Comparison of ENCODE assay signal across 12 cellular contexts in the genomic region with DNA sequence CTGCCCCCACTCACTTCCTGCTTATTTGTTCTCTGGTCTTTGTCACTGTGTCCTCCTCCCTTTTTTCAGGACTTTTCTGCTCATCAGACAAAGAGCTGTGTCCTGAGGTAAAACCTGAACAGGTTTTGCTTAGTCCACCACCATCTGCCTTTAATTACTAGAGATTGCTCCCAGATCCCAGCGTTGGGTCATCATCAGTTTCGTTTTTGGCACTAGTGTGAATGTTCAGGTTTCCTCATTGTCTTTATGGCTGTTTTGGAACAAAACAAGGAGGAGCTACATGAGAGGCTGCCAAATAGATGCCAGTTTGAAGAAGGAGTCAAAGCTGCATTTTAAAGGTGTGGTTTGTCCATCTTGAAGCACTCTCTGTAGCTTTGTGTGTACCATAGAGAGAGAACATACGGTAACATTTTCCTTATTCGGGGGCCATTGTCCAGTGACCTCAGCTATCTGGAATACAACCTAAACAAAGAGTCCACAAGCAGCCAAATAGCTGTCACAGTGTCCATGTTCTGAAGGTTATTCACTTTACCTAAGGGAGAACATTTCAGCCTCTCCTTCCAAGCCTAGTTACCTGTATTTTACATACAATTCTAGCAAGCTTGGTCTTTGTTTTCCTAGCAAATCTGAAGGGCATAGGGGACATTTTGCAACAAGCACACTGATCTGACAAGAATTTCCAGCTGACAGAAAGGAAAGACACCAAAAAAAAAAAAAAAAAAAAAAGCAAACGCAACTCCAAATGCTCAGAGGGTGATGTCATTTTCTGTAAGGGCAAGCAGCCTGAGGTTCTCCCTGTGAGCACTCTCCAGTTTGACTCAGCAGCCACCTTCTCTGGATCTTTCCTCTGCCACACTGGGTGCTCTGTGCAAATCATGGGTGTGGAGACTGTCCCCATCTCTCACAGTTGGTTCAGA.
DNase-seq lines count a peak whose midpoint lies in the region; ATAC-seq and TF ChIP-seq lines count a peak whose summit lies in the region.
"Had no signal": no experiment of that assay in that cellular context is flagged by ENCODE, and none has a peak within 500 bp of the region (broad histone marks: within the 10 kb centered on the region; RNA-seq: fewer than 3 reads in every experiment).

No MANE protein-coding gene starts in this region.

- DNase-seq in HFFc6 = peak; percentile 3
- DNase-seq in astrocyte of the spinal cord (ENCODE audit: low read depth, low spot score) = peak; percentile 37
- peak in 1 of 3 donors; percentile 11 for DNase-seq in right cardiac atrium
- peak; percentile 38 for DNase-seq in stromal cell of bone marrow (ENCODE audit: low read depth)
- no peak for DNase-seq in NCI-H1092 treated with DMSO at 0.1 percent for 48 hours (lab: John Stamatoyannopoulos, UW)
- no peak for DNase-seq in T-helper 2 cell treated with Interferon-gamma antibody and Interleukin-4, amounts not matched to agents 5 μg/mL and 100 μg/mL, for 36 hours (ENCODE audit: low spot score)
- DNase-seq: activated T-cell treated with anti-CD3 and anti-CD28 coated beads for 4 hours, dermis blood vessel endothelial cell, NCI-H2227 treated with DMSO at 0.1 percent for 48 hours had no signal

- peak in 1 of 2 donors; percentile 63 for ATAC-seq in right cardiac atrium
- no peak for ATAC-seq in GM21515 (IDR thresholded peaks at IDR 0.05; ENCODE audit: unreplicated experiment)
- ATAC-seq: left lobe of liver had no signal

- no peak for TF ChIP-seq CTCF in HFFc6 (IDR thresholded peaks at IDR 0.05)
- TF ChIP-seq CTCF in astrocyte of the spinal cord (IDR thresholded peaks at IDR 0.05; ENCODE audit: low read depth, low read length) = no peak

- intact Hi-C loops in right cardiac atrium (cut with DNase I) = no loop called here

- peaks cover 9% of the 10 kb centered on the region; the same call in 1 of the 2 replicates for H3K36me3 Mint-ChIP-seq in HFFc6 (ENCODE audit: low read depth)
- H3K36me3 Mint-ChIP-seq in T-helper 2 cell treated with Interferon-gamma antibody and Interleukin-4, amounts not matched to agents 5 μg/mL and 100 μg/mL, for 36 hours (ENCODE audit: low read depth) = peaks cover 2% of the 10 kb centered on the region

- H3K27me3 Mint-ChIP-seq in HFFc6 (ENCODE audit: insufficient read depth) = peaks cover 2% of the 10 kb centered on the region
- H3K27me3 Mint-ChIP-seq in T-helper 2 cell treated with Interferon-gamma antibody and Interleukin-4, amounts not matched to agents 5 μg/mL and 100 μg/mL, for 36 hours (ENCODE audit: low read depth) = no peaks in the 10 kb centered on the region

- no peaks in the 10 kb centered on the region for H3K4me1 Mint-ChIP-seq in HFFc6 (ENCODE audit: low read depth)
- H3K4me1 Mint-ChIP-seq in T-helper 2 cell treated with Interferon-gamma antibody and Interleukin-4, amounts not matched to agents 5 μg/mL and 100 μg/mL, for 36 hours (ENCODE audit: low read depth) = no peaks in the 10 kb centered on the region

- no peak overlapping the region for H3K27ac Mint-ChIP-seq in HFFc6
- H3K27ac Mint-ChIP-seq in T-helper 2 cell treated with Interferon-gamma antibody and Interleukin-4, amounts not matched to agents 5 μg/mL and 100 μg/mL, for 36 hours = no peak overlapping the region
- H3K27ac Mint-ChIP-seq: T-helper 1 cell treated with Interleukin-12 subunit alpha and Interleukin-12 subunit beta and Interleukin-4 antibody, amounts not matched to agents 30 μg/mL and 1 μg/mL, for 36 hours had no signal

- no peaks in the 10 kb centered on the region for H3K4me1 ChIP-seq in right cardiac atrium (ENCODE audit: control insufficient read depth, insufficient read depth, low read length)

- H3K4me3 Mint-ChIP-seq in HFFc6 = 0 out of 2 replicates have a peak overlapping the region, but pooled peaks have one; percentile 7
- H3K4me3 Mint-ChIP-seq in T-helper 2 cell treated with Interferon-gamma antibody and Interleukin-4, amounts not matched to agents 5 μg/mL and 100 μg/mL, for 36 hours = no peak overlapping the region
- H3K4me3 Mint-ChIP-seq: T-helper 1 cell treated with Interleukin-12 subunit alpha and Interleukin-12 subunit beta and Interleukin-4 antibody, amounts not matched to agents 30 μg/mL and 1 μg/mL, for 36 hours had no signal

- peaks cover 47% of the 10 kb centered on the region for H3K9me3 Mint-ChIP-seq in HFFc6
- H3K9me3 Mint-ChIP-seq in T-helper 2 cell treated with Interferon-gamma antibody and Interleukin-4, amounts not matched to agents 5 μg/mL and 100 μg/mL, for 36 hours = peaks cover 24% of the 10 kb centered on the region

- H3K9me3 ChIP-seq in right cardiac atrium (ENCODE audit: control insufficient read depth, low read length) = no peaks in the 10 kb centered on the region

- H3K27ac ChIP-seq in right cardiac atrium (ENCODE audit: low read length) = peak overlapping the region; percentile 1

- H3K27me3 ChIP-seq in right cardiac atrium (ENCODE audit: control insufficient read depth, insufficient read depth) = no peaks in the 10 kb centered on the region

- H3K4me3 ChIP-seq in astrocyte of the spinal cord (ENCODE audit: low read depth, low read length) (no peak overlapping the region), right cardiac atrium (ENCODE audit: low read length) (no peak overlapping the region)

- WGBS in right cardiac atrium = 38% methylated on average over 5 of the region's 5 CpGs

- in situ Hi-C loops in astrocyte of the spinal cord (cut with HindIII; ENCODE audit: low sequenced_read_pairs) = no loop called here

Comparison
In these comparisons a context has a peak if more than half of its experiments do, and no peak if none do; other contexts are left out.
1. DNase-seq: peak in HFFc6 (single experiment), astrocyte of the spinal cord (single experiment) and stromal cell of bone marrow (single experiment); none in NCI-H1092 treated with DMSO at 0.1 percent for 48 hours (single experiment) and T-helper 2 cell treated with Interferon-gamma antibody and Interleukin-4, amounts not matched to agents 5 μg/mL and 100 μg/mL, for 36 hours (single experiment).